15 cellular contexts compared by ENCODE assay signal in the genomic region with DNA sequence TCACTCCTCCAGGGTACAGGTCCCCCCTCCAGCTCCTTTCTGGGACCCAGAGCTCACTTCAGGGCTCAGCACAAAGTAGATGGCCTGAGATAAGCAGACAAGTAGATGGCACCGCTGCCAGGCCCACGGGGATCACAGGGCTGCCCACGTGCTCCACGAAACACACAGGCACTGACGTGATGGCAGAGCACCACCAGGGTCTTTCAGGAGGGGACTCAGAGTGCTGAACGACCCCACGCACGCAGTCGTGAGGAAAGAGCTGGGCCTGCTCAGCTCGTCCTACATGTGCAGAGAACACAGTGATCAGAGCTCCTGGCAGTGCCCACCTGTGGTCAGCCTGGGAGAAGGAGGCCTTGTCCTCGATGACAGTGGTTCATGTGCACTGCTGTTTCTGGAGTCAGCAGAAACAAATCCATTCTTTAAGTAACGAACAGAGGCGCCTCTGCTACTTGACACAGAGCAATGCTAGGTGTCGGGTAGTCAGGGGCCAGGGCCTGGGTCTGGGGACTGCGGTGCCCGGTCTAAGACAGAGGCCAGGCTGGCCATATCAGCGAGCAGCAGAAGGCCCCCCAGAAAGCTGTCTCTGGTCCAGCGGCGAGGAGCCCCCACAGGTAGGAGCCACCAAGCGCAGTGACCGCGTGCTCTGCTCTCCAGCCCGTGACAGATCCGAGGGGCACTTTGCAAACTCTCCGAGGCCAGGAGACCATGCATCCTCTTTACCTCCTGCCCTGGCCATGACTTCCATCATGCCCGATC.
DNase-seq lines count a peak whose midpoint lies in the region; ATAC-seq and TF ChIP-seq lines count a peak whose summit lies in the region.
"Had no signal": no experiment of that assay in that cellular context is flagged by ENCODE, and none has a peak within 500 bp of the region (broad histone marks: within the 10 kb centered on the region; RNA-seq: fewer than 3 reads in every experiment).

No MANE protein-coding gene starts in this region.

- TF ChIP-seq POLR2A in esophagus muscularis mucosa (IDR thresholded peaks at IDR 0.05; ENCODE audit: low read depth), result no peak
- no peak for TF ChIP-seq POLR2A in tibial nerve (IDR thresholded peaks at IDR 0.05)

- H3K4me2 ChIP-seq in BLaER1, result peak overlapping the region; percentile 97

- H3K9me3 ChIP-seq in BLaER1, result no peaks in the 10 kb centered on the region
- H3K9me3 ChIP-seq in RWPE2 (ENCODE audit: severe bottlenecking), result no peaks in the 10 kb centered on the region
- no peaks in the 10 kb centered on the region for H3K9me3 ChIP-seq in lower lobe of right lung
- no peaks in the 10 kb centered on the region for H3K9me3 ChIP-seq in esophagus muscularis mucosa
- H3K9me3 ChIP-seq in tibial nerve, result no peaks in the 10 kb centered on the region

- H3K36me3 ChIP-seq in BLaER1 (no peaks in the 10 kb centered on the region), RWPE2 (ENCODE audit: low read depth) (no peaks in the 10 kb centered on the region), lower lobe of right lung (no peaks in the 10 kb centered on the region), esophagus muscularis mucosa (no peaks in the 10 kb centered on the region), tibial nerve (no peaks in the 10 kb centered on the region)

- H3K27ac ChIP-seq in BLaER1 (peak overlapping the region; percentile 70), RWPE2 (ENCODE audit: poor library complexity, severe bottlenecking) (no peak overlapping the region), lower lobe of right lung (no peak overlapping the region), esophagus muscularis mucosa (replicated peaks in 1 of 4) (no peak overlapping the region), tibial nerve (no peak overlapping the region)

- H3K4me1 ChIP-seq in BLaER1, result peaks cover 71% of the 10 kb centered on the region
- H3K4me1 ChIP-seq in RWPE2 (ENCODE audit: insufficient read depth, poor library complexity, severe bottlenecking), result no peaks in the 10 kb centered on the region
- peaks cover 6% of the 10 kb centered on the region for H3K4me1 ChIP-seq in lower lobe of right lung
- H3K4me1 ChIP-seq in esophagus muscularis mucosa, result peaks cover 17 to 32% (median 27%) of the 10 kb centered on the region in 4 donors
- H3K4me1 ChIP-seq in tibial nerve, result peaks cover 0 to 29% (median 0%) of the 10 kb centered on the region in 4 donors

- DNase-seq in RWPE2 (ENCODE audit: low spot score) (peak; percentile 40), lower lobe of right lung (peak; percentile 34), sciatic nerve (ENCODE audit: low spot score) (peak; percentile 55), esophagus muscularis mucosa (ENCODE audit: extremely low spot score) (no peak), tibial nerve (ENCODE audit: low spot score in 2 of 2) (no peak)
- DNase-seq: CD8-positive, alpha-beta memory T cell; GF-D8; GOT3; HFFc6; MM.1S; NCI-H1105 treated with DMSO at 0.1 percent for 48 hours; NCI-H187; NCI-H774 had no signal

- no peak for ATAC-seq in RWPE2 (ENCODE audit: low read depth)
- ATAC-seq in lower lobe of right lung, result no peak
- ATAC-seq in sciatic nerve, result no peak
- ATAC-seq in HG03045 (IDR thresholded peaks at IDR 0.05; ENCODE audit: unreplicated experiment), result no peak

- peak overlapping the region; percentile 60 for H3K9ac ChIP-seq in BLaER1

- TF ChIP-seq CTCF in RWPE2 (IDR thresholded peaks at IDR 0.05; ENCODE audit: poor library complexity, severe bottlenecking) (no peak), lower lobe of right lung (IDR thresholded peaks at IDR 0.05) (no peak), esophagus muscularis mucosa (IDR thresholded peaks at IDR 0.05) (no peak), tibial nerve (IDR thresholded peaks at IDR 0.05) (no peak)

- H3K4me3 ChIP-seq in BLaER1 (peak overlapping the region; percentile 51), RWPE2 (ENCODE audit: severe bottlenecking) (no peak overlapping the region), lower lobe of right lung (no peak overlapping the region), esophagus muscularis mucosa (no peak overlapping the region), tibial nerve (no peak overlapping the region)

- WGBS in esophagus muscularis mucosa, result 92% methylated on average over 21 of the region's 26 CpGs
- 94 to 95% methylated on average over 23 to 26 of the region's 26 CpGs for WGBS in tibial nerve, 2 donors

- H3K27me3 ChIP-seq in BLaER1 (no peaks in the 10 kb centered on the region), RWPE2 (ENCODE audit: insufficient read depth, poor library complexity, severe bottlenecking) (no peaks in the 10 kb centered on the region), lower lobe of right lung (ENCODE audit: low read depth) (no peaks in the 10 kb centered on the region), esophagus muscularis mucosa (no peaks in the 10 kb centered on the region), tibial nerve (no peaks in the 10 kb centered on the region)

- intact Hi-C loops in lower lobe of right lung (cut with DNase I) (no loop called here), sciatic nerve (cut with DNase I) (no loop called here), esophagus muscularis mucosa (cut with DNase I) (no loop called here)

- H4K20me1 ChIP-seq in BLaER1, result peaks cover 12% of the 10 kb centered on the region; the same call in 1 of the 2 replicates

- no peak for TF ChIP-seq EP300 in esophagus muscularis mucosa (IDR thresholded peaks at IDR 0.05)
- TF ChIP-seq EP300 in tibial nerve (IDR thresholded peaks at IDR 0.05), result no peak

Comparison
In these comparisons a context has a peak if more than half of its experiments do, and no peak if none do; other contexts are left out.
1. DNase-seq: peak in RWPE2 (single experiment), lower lobe of right lung (single experiment) and sciatic nerve (single experiment); none in esophagus muscularis mucosa (single experiment) and tibial nerve (0 of 2).